Comparison of ENCODE assay signal across 7 cellular contexts in the genomic region with DNA sequence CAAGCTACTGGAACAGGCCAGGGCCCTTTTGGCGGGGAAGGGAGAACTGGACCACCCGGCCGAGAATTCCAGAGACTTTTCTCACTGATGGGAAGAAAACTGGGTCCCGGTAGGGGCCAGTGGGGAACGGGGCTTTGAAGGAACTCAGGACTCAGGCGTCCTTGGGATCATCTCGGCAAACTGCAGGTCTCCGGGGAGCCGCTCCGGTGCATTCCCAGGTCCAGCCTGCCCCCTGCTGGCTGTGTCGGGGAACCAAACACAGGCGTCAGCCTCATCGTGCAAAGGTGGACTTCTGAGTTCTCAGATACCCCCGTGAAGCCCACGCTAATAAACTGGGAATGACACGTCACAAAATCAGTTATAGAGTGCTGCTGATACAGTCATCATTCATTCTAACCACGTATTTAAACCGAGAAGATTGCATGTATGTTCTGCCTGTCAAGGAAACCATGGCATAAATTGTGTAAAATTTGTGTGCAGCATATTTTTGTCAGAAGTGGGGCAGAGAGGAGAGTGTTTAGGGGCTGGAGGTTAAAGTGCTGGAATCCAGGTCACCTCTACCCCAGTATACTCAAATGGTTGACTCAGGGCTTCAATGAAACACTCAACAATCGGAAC.
DNase-seq lines count a peak whose midpoint lies in the region; ATAC-seq, FAIRE-seq and TF ChIP-seq lines count a peak whose summit lies in the region.

No MANE protein-coding gene starts in this region.

- TF ChIP-seq CTCF in chondrocyte (IDR thresholded peaks at IDR 0.05) (peak; percentile 92), HepG2 (CRISPR knock-in tag; IDR thresholded peaks at IDR 0.05) (peak; percentile 94)

- H3K9me3 Mint-ChIP-seq in T-cell (no peaks in the 10 kb centered on the region), chondrocyte (ENCODE audit: low read depth) (no peaks in the 10 kb centered on the region)

- peak; percentile 91 for TF ChIP-seq RAD21 in HepG2 (CRISPR knock-in tag; IDR thresholded peaks at IDR 0.05)

- H3K4me3 Mint-ChIP-seq in T-cell (no peak overlapping the region), chondrocyte (ENCODE audit: unreplicated experiment) (no peak overlapping the region)

- no peak overlapping the region for H3K4me2 ChIP-seq in HepG2 (ENCODE audit: low read depth, low read length)

- H3K27ac ChIP-seq in HepG2 (ENCODE audit: extremely low read length, insufficient read depth, low read length): no peak overlapping the region

- WGBS in HepG2 (ENCODE audit: low lambda C conversion rate): 5% methylated on average over 16 of the region's 19 CpGs

- H3K4me3 ChIP-seq in HepG2 (replicated peaks in 1 of 3; ENCODE audit: insufficient read depth in 1 of 3, low read depth in 2 of 3, low read length in 3 of 3): no peak overlapping the region

- no peaks in the 10 kb centered on the region for H4K20me1 ChIP-seq in HepG2 (ENCODE audit: insufficient read depth, low read length)

- peak; percentile 56 for FAIRE-seq in HepG2 (lab: Jason Lieb, UNC)

- H2AFZ ChIP-seq in HepG2 (ENCODE audit: low read length): no peak overlapping the region

- no peaks in the 10 kb centered on the region for H3K79me2 ChIP-seq in HepG2 (ENCODE audit: insufficient read depth, low read length)

- in situ Hi-C loops in HepG2 (cut with HindIII; ENCODE audit: extremely low pct_ligation_motif_present, low pct_unique_long_range_greater_than_20kb): loop anchor here (5.0 to 25.0 kb wide), 2 partner anchors 385 to 880 kb away; no protein-coding TSS in a partner anchor

- H3K36me3 Mint-ChIP-seq in T-cell (no peaks in the 10 kb centered on the region), chondrocyte (ENCODE audit: low read depth) (no peaks in the 10 kb centered on the region)

- H3K27ac Mint-ChIP-seq in T-cell: no peak overlapping the region
- no peak overlapping the region for H3K27ac Mint-ChIP-seq in chondrocyte (ENCODE audit: unreplicated experiment)

- ATAC-seq in T-cell (replicated peaks in 1 of 4) (no peak), HepG2 (peak; percentile 87), HG03469 (IDR thresholded peaks at IDR 0.05; ENCODE audit: unreplicated experiment) (no peak)

- CTCF ChIA-PET in T-cell (lab: Charles Lee): interaction anchor here in 1 of 2 donors (0.7 kb wide), 1 partner anchor 925 kb away, joined by 3 read pairs; no protein-coding TSS in a partner anchor
- CTCF ChIA-PET in HepG2 (lab: Yijun Ruan, JAX; ENCODE audit: low intra/inter-chr PET ratio, low total read pairs): interaction anchor here (1.3 to 4.0 kb wide), 3 partner anchors 325 to 395 kb away, joined by 5 to 64 read pairs (median 10); no protein-coding TSS in a partner anchor

- H3K27me3 ChIP-seq in HepG2 (ENCODE audit: control insufficient read depth in 1 of 2, insufficient read depth in 2 of 2, low read length in 2 of 2): peaks cover 0 to 9% of the 10 kb centered on the region in 2 experiments; a peak in 2 of 5 replicates

- TF ChIP-seq POLR2A in HepG2 (IDR thresholded peaks at IDR 0.05; ENCODE audit: insufficient read depth in 1 of 2, low read depth in 2 of 2, low read length in 2 of 2): no peak

- no TSS peak for BruUV-seq in HepG2 (replicated peaks; lab: Mats Ljungman, UMichigan)

- peak; percentile 92 for DNase-seq in GM03348 (ENCODE audit: low spot score)
- DNase-seq in Kasumi-1 (lab: John Stamatoyannopoulos, UW): peak; percentile 66 to 72
- DNase-seq in T-cell: peak in 21 of 34 experiments; percentile 3 to 32 (median 20)
- no peak for DNase-seq in chondrocyte (ENCODE audit: low spot score)
- peak; percentile 33 for DNase-seq in HepG2 (ENCODE audit: low spot score)
- peak; percentile 25 to 49 (median 46) for DNase-seq in stimulated activated CD4-positive, alpha-beta T cell treated with anti-CD3 and anti-CD28 coated beads, TNF-alpha, amount 100 ng/mL, for 48 hours (ENCODE audit: low read depth in 3 of 3)

- H3K27me3 Mint-ChIP-seq in T-cell (peaks cover 66 to 73% of the 10 kb centered on the region in 2 donors), chondrocyte (ENCODE audit: low read depth) (peaks cover 71% of the 10 kb centered on the region)

- no peak overlapping the region for H3K9ac ChIP-seq in HepG2 (ENCODE audit: insufficient read depth, low read depth, low read length)

- H3K4me1 ChIP-seq in HepG2 (ENCODE audit: insufficient read depth, low read length): peaks cover 20% of the 10 kb centered on the region

- H3K9me3 ChIP-seq in HepG2 (ENCODE audit: low read length): no peaks in the 10 kb centered on the region

- intact Hi-C loops in HepG2 (cut with micrococcal nuclease; ENCODE audit: unreplicated experiment): loop anchor here (1.0 kb wide), 2 partner anchors 325 to 385 kb away; no protein-coding TSS in a partner anchor

- POLR2A ChIA-PET in T-cell (lab: Charles Lee): no interaction called here
- POLR2A ChIA-PET in HepG2 (lab: Yijun Ruan, JAX): no interaction called here

- no peaks in the 10 kb centered on the region for H3K36me3 ChIP-seq in HepG2 (replicated peaks in 1 of 2; ENCODE audit: control insufficient read depth in 1 of 2, insufficient read depth in 2 of 2, low read length in 2 of 2)

- TF ChIP-seq EP300 in HepG2 (IDR thresholded peaks at IDR 0.05; ENCODE audit: low read depth in 2 of 2, low read length in 2 of 2): no peak
- no peak for TF ChIP-seq EP300 in HepG2 (CRISPR knock-in tag; IDR thresholded peaks at IDR 0.05; ENCODE audit: borderline replicate concordance)

- H3K4me1 Mint-ChIP-seq in T-cell: peaks cover 0 to 18% (median 3%) of the 10 kb centered on the region in 3 donors
- peaks cover 3% of the 10 kb centered on the region for H3K4me1 Mint-ChIP-seq in chondrocyte (ENCODE audit: low read depth)

TF ChIP-seq in HepG2, 621 proteins besides CTCF, POLR2A, EP300 and RAD21 (continues in another document):
- no peak for TF ChIP-seq KAT7 (CRISPR knock-in tag; IDR thresholded peaks at IDR 0.05; ENCODE audit: borderline replicate concordance)
- TF ChIP-seq ZFP36 (IDR thresholded peaks at IDR 0.05; ENCODE audit: borderline replicate concordance, low read depth, low read length, partially characterized antibody): peak; percentile 4
- no peak for TF ChIP-seq ONECUT2 (CRISPR knock-in tag; IDR thresholded peaks at IDR 0.05)
- TF ChIP-seq KDM2A (CRISPR knock-in tag; IDR thresholded peaks at IDR 0.05; ENCODE audit: borderline replicate concordance, low read depth): peak; percentile 73; the same call in 1 of the 2 replicates
- TF ChIP-seq STAG1 (CRISPR knock-in tag; IDR thresholded peaks at IDR 0.05): peak; percentile 96
- peak; percentile 36 for TF ChIP-seq ZNF883 (CRISPR knock-in tag; IDR thresholded peaks at IDR 0.05; ENCODE audit: not compliant biosample characterization)
- no peak for TF ChIP-seq SAP130 (CRISPR knock-in tag; IDR thresholded peaks at IDR 0.05; ENCODE audit: low read depth)
- TF ChIP-seq, protein P1, sequence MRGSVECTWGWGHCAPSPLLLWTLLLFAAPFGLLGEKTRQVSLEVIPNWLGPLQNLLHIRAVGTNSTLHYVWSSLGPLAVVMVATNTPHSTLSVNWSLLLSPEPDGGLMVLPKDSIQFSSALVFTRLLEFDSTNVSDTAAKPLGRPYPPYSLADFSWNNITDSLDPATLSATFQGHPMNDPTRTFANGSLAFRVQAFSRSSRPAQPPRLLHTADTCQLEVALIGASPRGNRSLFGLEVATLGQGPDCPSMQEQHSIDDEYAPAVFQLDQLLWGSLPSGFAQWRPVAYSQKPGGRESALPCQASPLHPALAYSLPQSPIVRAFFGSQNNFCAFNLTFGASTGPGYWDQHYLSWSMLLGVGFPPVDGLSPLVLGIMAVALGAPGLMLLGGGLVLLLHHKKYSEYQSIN (CRISPR knock-in tag; IDR thresholded peaks at IDR 0.05; ENCODE audit: borderline replicate concordance): no peak
- 0 out of 2 replicates have a peak, but pooled peaks have one; percentile 6 for TF ChIP-seq ZMYM3 (CRISPR knock-in tag; IDR thresholded peaks at IDR 0.05)
- TF ChIP-seq NRL (CRISPR knock-in tag; IDR thresholded peaks at IDR 0.05; ENCODE audit: borderline replicate concordance): 0 out of 2 replicates have a peak, but pooled peaks have one; percentile 7
- TF ChIP-seq, protein P2, sequence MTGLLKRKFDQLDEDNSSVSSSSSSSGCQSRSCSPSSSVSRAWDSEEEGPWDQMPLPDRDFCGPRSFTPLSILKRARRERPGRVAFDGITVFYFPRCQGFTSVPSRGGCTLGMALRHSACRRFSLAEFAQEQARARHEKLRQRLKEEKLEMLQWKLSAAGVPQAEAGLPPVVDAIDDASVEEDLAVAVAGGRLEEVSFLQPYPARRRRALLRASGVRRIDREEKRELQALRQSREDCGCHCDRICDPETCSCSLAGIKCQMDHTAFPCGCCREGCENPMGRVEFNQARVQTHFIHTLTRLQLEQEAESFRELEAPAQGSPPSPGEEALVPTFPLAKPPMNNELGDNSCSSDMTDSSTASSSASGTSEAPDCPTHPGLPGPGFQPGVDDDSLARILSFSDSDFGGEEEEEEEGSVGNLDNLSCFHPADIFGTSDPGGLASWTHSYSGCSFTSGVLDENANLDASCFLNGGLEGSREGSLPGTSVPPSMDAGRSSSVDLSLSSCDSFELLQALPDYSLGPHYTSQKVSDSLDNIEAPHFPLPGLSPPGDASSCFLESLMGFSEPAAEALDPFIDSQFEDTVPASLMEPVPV (CRISPR knock-in tag; IDR thresholded peaks at IDR 0.05): no peak
- no peak for TF ChIP-seq ZFP62 (CRISPR knock-in tag; IDR thresholded peaks at IDR 0.05)
- TF ChIP-seq PCBP1 (IDR thresholded peaks at IDR 0.05; ENCODE audit: borderline replicate concordance, low read depth, low read length): 0 out of 2 replicates have a peak, but pooled peaks have one; percentile 15
- TF ChIP-seq SALL2 (CRISPR knock-in tag; IDR thresholded peaks at IDR 0.05): 0 out of 2 replicates have a peak, but pooled peaks have one; percentile 26
- TF ChIP-seq PHF20 (CRISPR knock-in tag; IDR thresholded peaks at IDR 0.05): no peak
- TF ChIP-seq ZNF878 (CRISPR knock-in tag; IDR thresholded peaks at IDR 0.05): no peak
- TF ChIP-seq XRCC5 (optimal IDR thresholded peaks at IDR 0.05; ENCODE audit: low read length): peak; percentile 23
- 0 out of 2 replicates have a peak, but pooled peaks have one; percentile 30 for TF ChIP-seq ZNF501 (CRISPR knock-in tag; IDR thresholded peaks at IDR 0.05)
- 0 out of 2 replicates have a peak, but pooled peaks have one; percentile 38 for TF ChIP-seq ZNF274 (CRISPR knock-in tag; IDR thresholded peaks at IDR 0.05)
- TF ChIP-seq CREB1 (IDR thresholded peaks at IDR 0.05): peak; percentile 85
- TF ChIP-seq CREB1 (CRISPR knock-in tag; IDR thresholded peaks at IDR 0.05): no peak
